Comparison of ENCODE assay signal across 27 cellular contexts in genomic region chr15:94029495-94029894, GRCh38.
DNase-seq lines count a peak whose midpoint lies in the region; FAIRE-seq and TF ChIP-seq lines count a peak whose summit lies in the region.
"Had no signal": no experiment of that assay in that cellular context is flagged by ENCODE, and none has a peak within 500 bp of the region (broad histone marks: within the 10 kb centered on the region; RNA-seq: fewer than 3 reads in every experiment).

No MANE protein-coding gene starts in this region.

- no peak overlapping the region for H3K4me3 ChIP-seq in AG10803 (ENCODE audit: low read length)
- no peak overlapping the region for H3K4me3 ChIP-seq in esophagus muscularis mucosa
- no peak overlapping the region for H3K4me3 ChIP-seq in kidney (ENCODE audit: low read length in 2 of 2)
- no peak overlapping the region for H3K4me3 ChIP-seq in coronary artery
- H3K4me3 ChIP-seq in MM.1S (ENCODE audit: low read length): no peak overlapping the region
- H3K4me3 ChIP-seq: adrenal gland, heart left ventricle, lower lobe of right lung, pancreas, right lobe of liver had no signal

- intact Hi-C loops in esophagus muscularis mucosa (cut with DNase I): loop anchor here (10.0 kb wide), 1 partner anchor 55 kb away; no protein-coding TSS in a partner anchor
- intact Hi-C loops in kidney (cut with DNase I): no loop called here

- H3K79me2 ChIP-seq in MM.1S (ENCODE audit: low read length): no peaks in the 10 kb centered on the region

- H3K9me3 ChIP-seq in esophagus muscularis mucosa: no peaks in the 10 kb centered on the region
- no peaks in the 10 kb centered on the region for H3K9me3 ChIP-seq in kidney (ENCODE audit: control insufficient read depth in 1 of 2, low read length in 2 of 2)
- H3K9me3 ChIP-seq in MM.1S (replicated peaks; ENCODE audit: insufficient read depth, low read length): no peaks in the 10 kb centered on the region
- H3K9me3 ChIP-seq: adrenal gland, heart left ventricle, lower lobe of right lung, pancreas, right lobe of liver had no signal

- no peaks in the 10 kb centered on the region for H4K20me1 ChIP-seq in MM.1S (ENCODE audit: insufficient read depth, low read length)

- WGBS in esophagus muscularis mucosa: 17% methylated on average over 1 of the region's 1 CpG

- no peaks in the 10 kb centered on the region for H3K9me2 ChIP-seq in MM.1S (replicated peaks; ENCODE audit: insufficient read depth, low read length)

- FAIRE-seq in kidney (lab: Jason Lieb, UNC): no peak
- FAIRE-seq: pancreas had no signal

- no peaks in the 10 kb centered on the region for H3F3A ChIP-seq in MM.1S (ENCODE audit: insufficient read depth, low read length)

- no peak overlapping the region for H2AFZ ChIP-seq in MM.1S (ENCODE audit: low read length)

- H3K4me2 ChIP-seq in MM.1S (ENCODE audit: low read depth, low read length): no peak overlapping the region
- H3K4me2 ChIP-seq: KMS-11 had no signal

- no peak for TF ChIP-seq POLR2A in esophagus muscularis mucosa (IDR thresholded peaks at IDR 0.05; ENCODE audit: low read depth)

- H3K36me3 ChIP-seq in esophagus muscularis mucosa: no peaks in the 10 kb centered on the region
- no peaks in the 10 kb centered on the region for H3K36me3 ChIP-seq in kidney (ENCODE audit: control insufficient read depth in 1 of 2, insufficient read depth in 2 of 2, low read length in 2 of 2)
- no peaks in the 10 kb centered on the region for H3K36me3 ChIP-seq in MM.1S (replicated peaks; ENCODE audit: insufficient read depth, low read length)
- H3K36me3 ChIP-seq: adrenal gland, heart left ventricle, lower lobe of right lung, pancreas, right lobe of liver had no signal

- peaks cover 0 to 72% (median 50%) of the 10 kb centered on the region in 4 donors for H3K4me1 ChIP-seq in esophagus muscularis mucosa
- H3K4me1 ChIP-seq in kidney (ENCODE audit: control insufficient read depth in 1 of 2, insufficient read depth in 1 of 2, low read depth in 1 of 2, low read length in 2 of 2): no peaks in the 10 kb centered on the region
- H3K4me1 ChIP-seq in MM.1S (ENCODE audit: low read length): no peaks in the 10 kb centered on the region
- H3K4me1 ChIP-seq: adrenal gland, heart left ventricle, lower lobe of right lung, pancreas, right lobe of liver had no signal

- H3K27ac ChIP-seq in esophagus muscularis mucosa (replicated peaks in 1 of 4) (peak overlapping the region; percentile 8 to 74 (median 48)), kidney (ENCODE audit: low read depth in 2 of 2, low read length in 2 of 2) (no peak overlapping the region), coronary artery (no peak overlapping the region), MM.1S (ENCODE audit: low read length) (no peak overlapping the region)
- H3K27ac ChIP-seq: adrenal gland, KMS-11, lower lobe of right lung, pancreas, right lobe of liver, VCaP had no signal

- H3K27me3 ChIP-seq in esophagus muscularis mucosa (no peaks in the 10 kb centered on the region), MM.1S (replicated peaks; ENCODE audit: insufficient read depth, low read length) (no peaks in the 10 kb centered on the region)
- H3K27me3 ChIP-seq: adrenal gland, heart left ventricle, right lobe of liver had no signal

- no peak for TF ChIP-seq EP300 in esophagus muscularis mucosa (IDR thresholded peaks at IDR 0.05)

- H3K9ac ChIP-seq in kidney (ENCODE audit: low read length in 2 of 2) (no peak overlapping the region), MM.1S (ENCODE audit: low read length) (no peak overlapping the region)
- H3K9ac ChIP-seq: KMS-11 had no signal

- peak; percentile 55 for DNase-seq in AG10803 (ENCODE audit: low read depth)
- peak; percentile 95 for DNase-seq in RPMI7951 (ENCODE audit: low read depth)
- DNase-seq in esophagus muscularis mucosa (ENCODE audit: extremely low spot score): no peak
- peak; percentile 34 for DNase-seq in non-pigmented ciliary epithelial cell (ENCODE audit: low read depth)
- DNase-seq in kidney: no peak
- DNase-seq in coronary artery (ENCODE audit: low spot score): no peak
- DNase-seq in T-helper 1 cell: no peak
- no peak for DNase-seq in MM.1S
- DNase-seq: ACHN; activated CD4-positive, alpha-beta T cell treated with anti-CD3 and anti-CD28 coated beads, Interleukin-2, amount 50 U/mL, for 1 hour; activated CD8-positive, alpha-beta memory T cell treated with anti-CD3 and anti-CD28 coated beads, Interleukin-2, amount 50 U/mL, for 48 hours; activated gamma-delta T cell; adrenal gland; CD4-positive, alpha-beta memory T cell; central memory CD4-positive, alpha-beta T cell; DMS79; effector CD4-positive, alpha-beta T cell; heart left ventricle; lower lobe of right lung; naive thymus-derived CD4-positive, alpha-beta T cell; NCI-H1092; NCI-H2081; pancreas; right lobe of liver; stimulated activated CD4-positive, alpha-beta T cell treated with anti-CD3 and anti-CD28 coated beads, Interleukin-1b, Interleukin-23, amount 100 ng/mL, for 48 hours had no signal

- no peak for TF ChIP-seq CTCF in AG10803 (conservative IDR thresholded peaks at IDR 0.05; ENCODE audit: low read length)
- no peak for TF ChIP-seq CTCF in esophagus muscularis mucosa (IDR thresholded peaks at IDR 0.05)
- TF ChIP-seq CTCF in kidney (IDR thresholded peaks at IDR 0.05; ENCODE audit: borderline replicate concordance, extremely low read depth, insufficient read depth): no peak
- no peak for TF ChIP-seq CTCF in coronary artery (IDR thresholded peaks at IDR 0.05)
- no peak for TF ChIP-seq CTCF in MM.1S (IDR thresholded peaks at IDR 0.05; ENCODE audit: low read length)

Comparison
In these comparisons a context has a peak if more than half of its experiments do, and no peak if none do; other contexts are left out.
1. DNase-seq: peak in AG10803 (single experiment), RPMI7951 (single experiment) and non-pigmented ciliary epithelial cell (single experiment); none in esophagus muscularis mucosa (single experiment), kidney (single experiment), coronary artery (single experiment), T-helper 1 cell (0 of 5) and MM.1S (single experiment).
2. H3K27ac ChIP-seq: peak in esophagus muscularis mucosa (4 of 4); none in kidney (0 of 2), coronary artery (0 of 2) and MM.1S (single experiment).